ENCODE assay signal across 29 cellular contexts in genomic region chr2:40783704-40784103, GRCh38.
"Had no signal": no experiment of that assay in that cellular context is flagged by ENCODE, and none has a peak within 500 bp of the region (broad histone marks: within the 10 kb centered on the region; RNA-seq: fewer than 3 reads in every experiment).

No MANE protein-coding gene starts in this region.

- H3K27me3 Mint-ChIP-seq: activated CD4-positive, alpha-beta memory T cell treated with anti-CD3 and anti-CD28 coated beads, Interleukin-2, amount 10 ng/mL, durations not matched to agents 7 days and 5 days; activated CD4-positive, alpha-beta T cell treated with anti-CD3 and anti-CD28 coated beads for 36 hours; activated CD4-positive, alpha-beta T cell treated with anti-CD3 and anti-CD28 coated beads, Interleukin-2, amount 10 ng/mL, durations not matched to agents 24 days and 14 days; activated naive CD8-positive, alpha-beta T cell; activated T-cell treated with anti-CD3 and anti-CD28 coated beads, Interleukin-2, amount 50 U/mL, for 24 hours had no signal

- H3K4me3 Mint-ChIP-seq: activated CD4-positive, alpha-beta memory T cell treated with anti-CD3 and anti-CD28 coated beads, Interleukin-2, amount 10 ng/mL, durations not matched to agents 7 days and 5 days; activated CD4-positive, alpha-beta T cell treated with anti-CD3 and anti-CD28 coated beads for 36 hours; activated CD4-positive, alpha-beta T cell treated with anti-CD3 and anti-CD28 coated beads, Interleukin-2, amount 10 ng/mL, durations not matched to agents 24 days and 14 days; activated naive CD8-positive, alpha-beta T cell; activated T-cell treated with anti-CD3 and anti-CD28 coated beads, Interleukin-2, amount 50 U/mL, for 24 hours; activated T-cell treated with anti-CD3 and anti-CD28 coated beads, Interleukin-2, amount 50 U/mL, for 72 hours had no signal

- H3K9me3 Mint-ChIP-seq: activated CD4-positive, alpha-beta T cell treated with anti-CD3 and anti-CD28 coated beads, Interleukin-2, amount 10 ng/mL, durations not matched to agents 24 days and 14 days; activated T-cell treated with anti-CD3 and anti-CD28 coated beads, Interleukin-2, amount 50 U/mL, for 24 hours had no signal

- DNase-seq: activated CD4-positive, alpha-beta memory T cell treated with anti-CD3 and anti-CD28 coated beads, Interleukin-2, amount 10 ng/mL, durations not matched to agents 7 days and 5 days; activated CD4-positive, alpha-beta T cell treated with anti-CD3 and anti-CD28 coated beads for 36 hours; activated CD4-positive, alpha-beta T cell treated with anti-CD3 and anti-CD28 coated beads, Interleukin-2, amount 10 ng/mL, durations not matched to agents 24 days and 14 days; activated CD4-positive, CD25-positive, alpha-beta regulatory T cell; activated CD4-positive, CD25-positive, alpha-beta regulatory T cell treated with anti-CD3 and anti-CD28 coated beads, Interleukin-2, amount 50 U/mL, for 72 hours; activated CD8-positive, alpha-beta memory T cell treated with anti-CD3 and anti-CD28 coated beads, Interleukin-2, amount 50 U/mL, for 48 hours; activated gamma-delta T cell; activated naive CD4-positive, alpha-beta T cell treated with anti-CD3 and anti-CD28 coated beads, Interleukin-2, amount 50 U/mL, for 16 hours; activated naive CD4-positive, alpha-beta T cell treated with Interleukin-2 at 50 U/mL for 16 hours; activated T-cell treated with anti-CD3 and anti-CD28 coated beads for 4 hours; activated T-cell treated with anti-CD3 and anti-CD28 coated beads, Interleukin-2, amount 50 U/mL, for 24 hours; activated T-cell treated with anti-CD3 and anti-CD28 coated beads, Interleukin-2, amount 50 U/mL, for 72 hours; adrenal gland; amygdala; aorta; body of pancreas; central memory CD4-positive, alpha-beta T cell; cerebellar nuclear complex; colonic mucosa; effector CD8-positive, alpha-beta T cell; foreskin keratinocyte; gastrocnemius medialis; glutamatergic neuron; heart left ventricle; T-helper 2 cell had no signal

- H3K27ac Mint-ChIP-seq: activated CD4-positive, alpha-beta memory T cell treated with anti-CD3 and anti-CD28 coated beads, Interleukin-2, amount 10 ng/mL, durations not matched to agents 7 days and 5 days; activated CD4-positive, alpha-beta T cell treated with anti-CD3 and anti-CD28 coated beads for 36 hours; activated CD4-positive, alpha-beta T cell treated with anti-CD3 and anti-CD28 coated beads, Interleukin-2, amount 10 ng/mL, durations not matched to agents 24 days and 14 days; activated naive CD8-positive, alpha-beta T cell; activated T-cell treated with anti-CD3 and anti-CD28 coated beads, Interleukin-2, amount 50 U/mL, for 24 hours; activated T-cell treated with anti-CD3 and anti-CD28 coated beads, Interleukin-2, amount 50 U/mL, for 72 hours had no signal

- H3K4me1 Mint-ChIP-seq: activated CD4-positive, alpha-beta memory T cell treated with anti-CD3 and anti-CD28 coated beads, Interleukin-2, amount 10 ng/mL, durations not matched to agents 7 days and 5 days; activated CD4-positive, alpha-beta T cell treated with anti-CD3 and anti-CD28 coated beads for 36 hours; activated CD4-positive, alpha-beta T cell treated with anti-CD3 and anti-CD28 coated beads, Interleukin-2, amount 10 ng/mL, durations not matched to agents 24 days and 14 days had no signal

- H3K36me3 Mint-ChIP-seq: activated naive CD8-positive, alpha-beta T cell had no signal

- ATAC-seq: activated CD4-positive, alpha-beta T cell treated with anti-CD3 and anti-CD28 coated beads for 36 hours; activated T-cell treated with anti-CD3 and anti-CD28 coated beads, Interleukin-2, amount 50 U/mL, for 72 hours; body of pancreas; esophagus mucosa; foreskin keratinocyte; gastrocnemius medialis; heart left ventricle had no signal

- H3K4me3 ChIP-seq: adrenal gland, body of pancreas, breast epithelium, cardiac muscle cell, colonic mucosa, gastrocnemius medialis, heart left ventricle had no signal
